8 cellular contexts compared by ENCODE assay signal in genomic region chr16:2867987-2868789, GRCh38. TPM values are rescaled to one million over a fixed set of nuclear protein-coding genes. Genes with fewer than 3 reads are reported as not detected.
DNase-seq lines count a peak whose midpoint lies in the region; ATAC-seq and TF ChIP-seq lines count a peak whose summit lies in the region.

No MANE protein-coding gene starts in this region.

- H3K27ac ChIP-seq in ectodermal cell (ENCODE audit: insufficient read depth, low read depth, low read length, poor library complexity, severe bottlenecking), result no peak overlapping the region
- peak overlapping the region; percentile 93 for H3K27ac ChIP-seq in lower lobe of right lung

- 2 to 3% methylated on average over 44 to 45 of the region's 45 CpGs for WGBS in ectodermal cell, 2 experiments

- H3K9me3 Mint-ChIP-seq in activated CD8-positive, alpha-beta T cell treated with anti-CD3 and anti-CD28 coated beads for 36 hours, result no peaks in the 10 kb centered on the region

- peak; percentile 98 for TF ChIP-seq CTCF in activated CD8-positive, alpha-beta T cell treated with anti-CD3 and anti-CD28 coated beads for 36 hours (IDR thresholded peaks at IDR 0.05)
- peak; percentile 99 for TF ChIP-seq CTCF in lower lobe of right lung (IDR thresholded peaks at IDR 0.05)

- H3K36me3 Mint-ChIP-seq in activated CD8-positive, alpha-beta T cell treated with anti-CD3 and anti-CD28 coated beads for 36 hours (ENCODE audit: low read depth), result no peaks in the 10 kb centered on the region

- H3K27me3 ChIP-seq in ectodermal cell (ENCODE audit: control insufficient read depth, insufficient read depth, low read length, poor library complexity, severe bottlenecking) (peaks cover 68% of the 10 kb centered on the region), lower lobe of right lung (ENCODE audit: low read depth) (peaks cover 5% of the 10 kb centered on the region)

- no peaks in the 10 kb centered on the region for H3K4me1 ChIP-seq in ectodermal cell (ENCODE audit: control insufficient read depth, insufficient read depth, low read length)
- peaks cover 8% of the 10 kb centered on the region for H3K4me1 ChIP-seq in lower lobe of right lung

- peak overlapping the region; percentile 54 for H3K4me3 ChIP-seq in ectodermal cell (ENCODE audit: insufficient read depth, low read depth, low read length)
- H3K4me3 ChIP-seq in lower lobe of right lung, result peak overlapping the region; percentile 71

- peak; percentile 96 for DNase-seq in CD1c-positive myeloid dendritic cell (ENCODE audit: extremely low spot score)
- DNase-seq in NCI-H82 treated with DMSO at 0.1 percent for 48 hours (lab: John Stamatoyannopoulos, UW; ENCODE audit: unreplicated experiment), result peak; percentile 76
- peak; percentile 99 for DNase-seq in activated CD8-positive, alpha-beta T cell treated with anti-CD3 and anti-CD28 coated beads for 36 hours
- DNase-seq in lower lobe of right lung, result peak; percentile 96
- peak; percentile 77 to 95 (median 88) for DNase-seq in stimulated activated CD4-positive, alpha-beta T cell treated with anti-CD3 and anti-CD28 coated beads, TNF-alpha, amount 100 ng/mL, for 1 hour (ENCODE audit: low read depth in 3 of 3, low spot score in 1 of 3)

- CTCF ChIA-PET in activated CD8-positive, alpha-beta T cell treated with anti-CD3 and anti-CD28 coated beads for 36 hours (lab: Charles Lee), result interaction anchor here (0.6 to 8.2 kb wide), 39 partner anchors 10 to 1086 kb away, joined by 3 to 139 read pairs (median 4); partner anchors contain the start of genes ELOB, FLYWCH1, FLYWCH2 and KCTD5

- no peaks in the 10 kb centered on the region for H3K27me3 Mint-ChIP-seq in activated CD8-positive, alpha-beta T cell treated with anti-CD3 and anti-CD28 coated beads for 36 hours

- intact Hi-C loops in activated CD8-positive, alpha-beta T cell treated with anti-CD3 and anti-CD28 coated beads for 36 hours (cut with micrococcal nuclease), result no loop called here
- intact Hi-C loops in lower lobe of right lung (cut with DNase I), result no loop called here

- peak overlapping the region; percentile 95 for H3K27ac Mint-ChIP-seq in activated CD8-positive, alpha-beta T cell treated with anti-CD3 and anti-CD28 coated beads for 36 hours

- H3K4me1 Mint-ChIP-seq in activated CD8-positive, alpha-beta T cell treated with anti-CD3 and anti-CD28 coated beads for 36 hours (ENCODE audit: low read depth), result peaks cover 9% of the 10 kb centered on the region

- POLR2A ChIA-PET in activated CD8-positive, alpha-beta T cell treated with anti-CD3 and anti-CD28 coated beads for 36 hours (lab: Charles Lee), result interaction anchor here (0.7 to 2.8 kb wide), 15 partner anchors 11 to 114 kb away, joined by 3 to 12 read pairs (median 4); partner anchors contain the start of genes ELOB and FLYWCH2

- H3K36me3 ChIP-seq in ectodermal cell (ENCODE audit: control insufficient read depth, insufficient read depth, low read length) (no peaks in the 10 kb centered on the region), lower lobe of right lung (no peaks in the 10 kb centered on the region)

- ATAC-seq in GM19372 (IDR thresholded peaks at IDR 0.05; ENCODE audit: low read depth, unreplicated experiment), result peak; percentile 90
- ATAC-seq in HG03571 (IDR thresholded peaks at IDR 0.05; ENCODE audit: unreplicated experiment), result peak; percentile 73
- ATAC-seq in activated CD8-positive, alpha-beta T cell treated with anti-CD3 and anti-CD28 coated beads for 36 hours, result peak; percentile 96
- ATAC-seq in lower lobe of right lung, result peak; percentile 99

- H3K4me3 Mint-ChIP-seq in activated CD8-positive, alpha-beta T cell treated with anti-CD3 and anti-CD28 coated beads for 36 hours, result peak overlapping the region; percentile 89

- H3K9me3 ChIP-seq in ectodermal cell (ENCODE audit: control insufficient read depth, low read length) (no peaks in the 10 kb centered on the region), lower lobe of right lung (no peaks in the 10 kb centered on the region)

RNA-seq across cellular contexts. Expression of gene PRSS22, which starts 10.2 kb away (rescaled TPM):
- not detected for total RNA-seq in activated CD8-positive, alpha-beta T cell treated with anti-CD3 and anti-CD28 coated beads for 36 hours
- polyA plus RNA-seq in ectodermal cell (2013, experiment 1 of 4), result not detected
- polyA plus RNA-seq in ectodermal cell (2013, experiment 2 of 4), result not detected
- polyA plus RNA-seq in ectodermal cell (2013, experiment 3 of 4), result not detected
- polyA plus RNA-seq in ectodermal cell (2013, experiment 4 of 4), result not detected
- 15.3 TPM for total RNA-seq in lower lobe of right lung

RNA-seq across cellular contexts. Expression of gene FLYWCH2, which starts 14.8 kb away (rescaled TPM):
- total RNA-seq in activated CD8-positive, alpha-beta T cell treated with anti-CD3 and anti-CD28 coated beads for 36 hours, result 10 to 100 TPM; 18.9 to 19.3 TPM
- polyA plus RNA-seq in ectodermal cell (2013, experiment 1 of 4), result 20.8 TPM
- polyA plus RNA-seq in ectodermal cell (2013, experiment 2 of 4), result 19.1 TPM
- 20.9 TPM for polyA plus RNA-seq in ectodermal cell (2013, experiment 3 of 4)
- 17.7 TPM for polyA plus RNA-seq in ectodermal cell (2013, experiment 4 of 4)
- total RNA-seq in lower lobe of right lung, result 27.8 TPM

RNA-seq across cellular contexts. Expression of gene ZG16B, which starts 38.1 kb away (rescaled TPM):
- total RNA-seq in activated CD8-positive, alpha-beta T cell treated with anti-CD3 and anti-CD28 coated beads for 36 hours, result 1 to 10 TPM in 1 of 2 experiments, under 1 TPM in 1; 0.97 to 2.1 TPM
- not detected for polyA plus RNA-seq in ectodermal cell (2013, experiment 1 of 4)
- not detected for polyA plus RNA-seq in ectodermal cell (2013, experiment 2 of 4)
- polyA plus RNA-seq in ectodermal cell (2013, experiment 3 of 4), result not detected
- polyA plus RNA-seq in ectodermal cell (2013, experiment 4 of 4), result not detected
- total RNA-seq in lower lobe of right lung, result 4.5 TPM

RNA-seq across cellular contexts. Expression of gene FLYWCH1, which starts 43.5 kb away (rescaled TPM):
- total RNA-seq in activated CD8-positive, alpha-beta T cell treated with anti-CD3 and anti-CD28 coated beads for 36 hours, result 10 to 100 TPM; 33.4 to 34.9 TPM
- 18.0 TPM for polyA plus RNA-seq in ectodermal cell (2013, experiment 1 of 4)
- polyA plus RNA-seq in ectodermal cell (2013, experiment 2 of 4), result 13.0 TPM
- polyA plus RNA-seq in ectodermal cell (2013, experiment 3 of 4), result 13.7 TPM
- 13.4 TPM for polyA plus RNA-seq in ectodermal cell (2013, experiment 4 of 4)
- total RNA-seq in lower lobe of right lung, result 34.7 TPM

RNA-seq across cellular contexts. Expression of gene PRSS21, which starts 51.2 kb away (rescaled TPM):
- total RNA-seq in activated CD8-positive, alpha-beta T cell treated with anti-CD3 and anti-CD28 coated beads for 36 hours, result 10 to 100 TPM; 11.3 to 12.5 TPM
- polyA plus RNA-seq in ectodermal cell (2013, experiment 1 of 4), result not detected
- polyA plus RNA-seq in ectodermal cell (2013, experiment 2 of 4), result not detected
- not detected for polyA plus RNA-seq in ectodermal cell (2013, experiment 3 of 4)
- not detected for polyA plus RNA-seq in ectodermal cell (2013, experiment 4 of 4)
- total RNA-seq in lower lobe of right lung, result 26.5 TPM

Comparison
In these comparisons a context has a peak if more than half of its experiments do, and no peak if none do; other contexts are left out.
1. RNA of gene PRSS22, which starts 10.2 kb away (total RNA-seq): 15.3 TPM in lower lobe of right lung (single experiment); not detected in activated CD8-positive, alpha-beta T cell treated with anti-CD3 and anti-CD28 coated beads for 36 hours; every median in the first group is over 10 times any median in the second.
2. Peak in every context shown above with its lines, with median percentiles within 50 percentile points of each other: DNase-seq and ATAC-seq.